Comparison of ENCODE assay signal across 15 cellular contexts in genomic region chr1:35345439-35345981, GRCh38.
DNase-seq lines count a peak whose midpoint lies in the region; ATAC-seq, FAIRE-seq and TF ChIP-seq lines count a peak whose summit lies in the region.
"Had no signal": no experiment of that assay in that cellular context is flagged by ENCODE, and none has a peak within 500 bp of the region (broad histone marks: within the 10 kb centered on the region; RNA-seq: fewer than 3 reads in every experiment).

No MANE protein-coding gene starts in this region.

- no peak overlapping the region for H2AK5ac ChIP-seq in mesenchymal stem cell (ENCODE audit: low read length, severe bottlenecking)

- peaks cover 16% of the 10 kb centered on the region for H3K79me1 ChIP-seq in mesenchymal stem cell (replicated peaks; ENCODE audit: low read length, poor library complexity, severe bottlenecking)

- no peak overlapping the region for H2BK12ac ChIP-seq in mesenchymal stem cell (ENCODE audit: low read length in 2 of 2)

- no peak overlapping the region for H2AFZ ChIP-seq in mesenchymal stem cell (ENCODE audit: low read depth, low read length)

- H3K4me3 ChIP-seq in bronchial epithelial cell (ENCODE audit: low read depth, low read length) (peak overlapping the region; percentile 11), mesenchymal stem cell (ENCODE audit: insufficient read depth in 1 of 2, low read depth in 1 of 2, low read length in 2 of 2) (no peak overlapping the region), uterus (no peak overlapping the region)
- H3K4me3 ChIP-seq: coronary artery, psoas muscle, SJSA1 had no signal

- H3K4ac ChIP-seq in mesenchymal stem cell (ENCODE audit: low read depth in 1 of 2, low read length in 2 of 2), result no peak overlapping the region

- H3K18ac ChIP-seq in mesenchymal stem cell (ENCODE audit: low read depth in 1 of 2, low read length in 2 of 2), result no peak overlapping the region

- H4K91ac ChIP-seq in mesenchymal stem cell (ENCODE audit: low read length), result no peak overlapping the region

- no peak overlapping the region for H3K4me2 ChIP-seq in mesenchymal stem cell (ENCODE audit: low read length, poor library complexity, severe bottlenecking)

- WGBS in mesenchymal stem cell, result 89% methylated on average over 7 of the region's 13 CpGs

- H3K4me1 ChIP-seq in mesenchymal stem cell (ENCODE audit: control insufficient read depth, insufficient read depth, low read depth, low read length) (peaks cover 2% of the 10 kb centered on the region), uterus (no peaks in the 10 kb centered on the region)
- H3K4me1 ChIP-seq: foreskin keratinocyte, SJSA1 had no signal

- H4K8ac ChIP-seq in mesenchymal stem cell (ENCODE audit: low read length), result no peak overlapping the region

- TF ChIP-seq CTCF in bronchial epithelial cell (IDR thresholded peaks at IDR 0.05; ENCODE audit: insufficient read depth, low read length, severe bottlenecking), result peak; percentile 53
- TF ChIP-seq CTCF in uterus (IDR thresholded peaks at IDR 0.05), result no peak

- no peak for ATAC-seq in GM21723 (IDR thresholded peaks at IDR 0.05; ENCODE audit: unreplicated experiment)
- ATAC-seq: foreskin keratinocyte had no signal

- FAIRE-seq in bronchial epithelial cell (lab: Jason Lieb, UNC), result no peak

- H3K9ac ChIP-seq in mesenchymal stem cell (ENCODE audit: low read length), result no peak overlapping the region

- no peak overlapping the region for H3K23ac ChIP-seq in mesenchymal stem cell (ENCODE audit: low read length in 2 of 2)

- no peak overlapping the region for H2BK15ac ChIP-seq in mesenchymal stem cell (ENCODE audit: low read depth, poor library complexity, severe bottlenecking)

- H2BK120ac ChIP-seq in mesenchymal stem cell (ENCODE audit: low read depth, low read length), result no peak overlapping the region

- no peak for TF ChIP-seq POLR2A in uterus (IDR thresholded peaks at IDR 0.05)

- H3K14ac ChIP-seq in mesenchymal stem cell (ENCODE audit: low read length in 2 of 2), result no peak overlapping the region

- no peak overlapping the region for H2BK5ac ChIP-seq in mesenchymal stem cell (ENCODE audit: low read depth, low read length, poor library complexity, severe bottlenecking)

- H3K27ac ChIP-seq in mesenchymal stem cell (ENCODE audit: low read length, poor library complexity, severe bottlenecking) (no peak overlapping the region), uterus (no peak overlapping the region)
- H3K27ac ChIP-seq: coronary artery, foreskin keratinocyte, psoas muscle, SJSA1 had no signal

- H3K36me3 ChIP-seq in bronchial epithelial cell (ENCODE audit: control insufficient read depth, insufficient read depth, low read length), result no peaks in the 10 kb centered on the region
- H3K36me3 ChIP-seq in mesenchymal stem cell (ENCODE audit: control insufficient read depth in 1 of 2, insufficient read depth in 2 of 2, low read depth in 1 of 2, low read length in 2 of 2), result no peaks in the 10 kb centered on the region
- no peaks in the 10 kb centered on the region for H3K36me3 ChIP-seq in uterus
- H3K36me3 ChIP-seq: SJSA1 had no signal

- H3K27me3 ChIP-seq in bronchial epithelial cell (ENCODE audit: control insufficient read depth, insufficient read depth, low read length) (no peaks in the 10 kb centered on the region), mesenchymal stem cell (ENCODE audit: control insufficient read depth in 1 of 2, insufficient read depth in 1 of 2, low read length in 2 of 2) (no peaks in the 10 kb centered on the region), uterus (no peaks in the 10 kb centered on the region)
- H3K27me3 ChIP-seq: foreskin keratinocyte, SJSA1 had no signal

- DNase-seq in CD1c-positive myeloid dendritic cell (ENCODE audit: extremely low spot score), result peak; percentile 40
- peak; percentile 45 for DNase-seq in NCI-H226
- peak; percentile 70 for DNase-seq in bronchial epithelial cell (ENCODE audit: low read depth)
- DNase-seq in mesenchymal stem cell, result peak; percentile 55
- DNase-seq in NCI-H446 treated with DMSO at 0.1 percent for 48 hours (lab: John Stamatoyannopoulos, UW), result no peak
- no peak for DNase-seq in NCI-H1048 (lab: John Stamatoyannopoulos, UW)
- no peak for DNase-seq in uterus
- DNase-seq: activated CD8-positive, alpha-beta memory T cell treated with anti-CD3 and anti-CD28 coated beads, Interleukin-2, amount 50 U/mL, for 48 hours; foreskin keratinocyte; NCI-H1436 treated with DMSO at 0.1 percent for 48 hours; NCI-H69; psoas muscle had no signal

- H3K9me3 ChIP-seq in mesenchymal stem cell (ENCODE audit: control insufficient read depth, low read length), result no peaks in the 10 kb centered on the region
- no peaks in the 10 kb centered on the region for H3K9me3 ChIP-seq in uterus
- H3K9me3 ChIP-seq: psoas muscle, SJSA1 had no signal

- intact Hi-C loops in uterus (cut with DNase I; ENCODE audit: low total_unique reads), result no loop called here

Comparison
In these comparisons a context has a peak if more than half of its experiments do, and no peak if none do; other contexts are left out.
1. DNase-seq: peak in CD1c-positive myeloid dendritic cell (single experiment), NCI-H226 (single experiment), bronchial epithelial cell (single experiment) and mesenchymal stem cell (single experiment); none in NCI-H446 treated with DMSO at 0.1 percent for 48 hours (single experiment), NCI-H1048 (single experiment) and uterus (0 of 2).